16 cellular contexts compared by ENCODE assay signal in the genomic region with DNA sequence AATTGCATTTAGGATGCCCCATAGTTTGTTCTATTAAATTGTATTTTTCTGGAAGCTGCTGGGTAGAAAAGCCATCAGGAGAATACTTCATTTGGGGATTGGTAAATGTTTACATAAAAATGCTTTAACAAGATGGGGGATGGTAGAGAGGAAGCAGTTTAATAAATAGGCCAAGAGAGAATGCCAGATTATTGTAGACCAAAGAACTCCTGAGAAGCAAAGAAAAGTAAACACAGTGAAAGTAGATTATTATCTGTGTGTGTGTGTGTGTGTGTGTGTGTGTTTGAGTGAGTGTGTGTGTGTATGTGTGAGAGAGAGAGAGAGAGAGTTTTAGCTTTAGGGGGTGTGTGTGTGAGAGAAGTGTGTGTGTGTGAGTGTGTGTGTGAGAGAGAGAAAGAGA.
"Had no signal": no experiment of that assay in that cellular context is flagged by ENCODE, and none has a peak within 500 bp of the region (broad histone marks: within the 10 kb centered on the region; RNA-seq: fewer than 3 reads in every experiment).

No MANE protein-coding gene starts in this region.

- ATAC-seq: natural killer cell had no signal

- DNase-seq: activated naive CD4-positive, alpha-beta T cell; activated naive CD8-positive, alpha-beta T cell treated with anti-CD3 and anti-CD28 coated beads, Interleukin-2, amount 10 ng/mL, durations not matched to agents 7 days and 5 days; anterior cingulate cortex; brain microvascular endothelial cell; effector CD4-positive, alpha-beta T cell; esophagus squamous epithelium; kidney; mesendoderm; natural killer cell; small intestine; stimulated activated CD4-positive, alpha-beta T cell treated with anti-CD3 and anti-CD28 coated beads, Interleukin-4, amount 100 ng/mL, for 24 hours; stimulated activated naive CD4-positive, alpha-beta T cell had no signal

- FAIRE-seq: kidney, small intestine had no signal

- H3K4me3 ChIP-seq: coronary artery, esophagus squamous epithelium, hepatocyte, tibial nerve, vagina had no signal

- H3K4me2 ChIP-seq: hepatocyte had no signal

- H3K9me3 ChIP-seq: esophagus squamous epithelium, tibial nerve, vagina had no signal

- H3K79me2 ChIP-seq: hepatocyte had no signal

- H3K4me1 ChIP-seq: esophagus squamous epithelium, tibial nerve, vagina had no signal

- H3K36me3 ChIP-seq: brain microvascular endothelial cell, esophagus squamous epithelium, tibial nerve, vagina had no signal

- H3K27me3 ChIP-seq: brain microvascular endothelial cell, esophagus squamous epithelium, hepatocyte, tibial nerve, vagina had no signal

- H3K27ac ChIP-seq: brain microvascular endothelial cell, coronary artery, esophagus squamous epithelium, hepatocyte, tibial nerve, vagina had no signal

- H2AFZ ChIP-seq: hepatocyte had no signal
